In the genomic region with DNA sequence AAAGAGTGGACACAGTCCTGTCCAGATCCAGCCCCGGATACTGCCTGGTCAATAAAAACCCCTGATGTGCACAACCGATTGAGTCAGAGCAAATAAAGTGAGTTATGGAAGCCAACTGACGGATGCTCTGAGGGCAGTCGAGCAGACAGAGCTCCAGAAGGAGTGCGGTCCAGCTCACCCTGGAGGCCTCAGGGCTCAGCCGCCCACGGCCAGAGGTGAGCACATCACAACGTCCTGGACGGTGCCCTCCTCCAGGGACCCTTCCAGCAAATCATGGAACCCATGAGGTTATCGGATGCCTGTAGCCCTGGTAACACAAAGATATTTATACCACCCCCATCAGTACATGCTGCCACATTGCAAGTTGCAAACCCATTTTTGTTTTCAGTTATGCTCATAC, we compare ENCODE assay signal across 20 cellular contexts. TPM values are rescaled to one million over a fixed set of nuclear protein-coding genes. Genes with fewer than 3 reads are reported as not detected.
A peak's percentile ranks its signal among the peaks of the same experiment; 100 is the strongest.
DNase-seq lines count a peak whose midpoint lies in the region; ATAC-seq, FAIRE-seq and TF ChIP-seq lines count a peak whose summit lies in the region.
"Had no signal": no experiment of that assay in that cellular context is flagged by ENCODE, and none has a peak within 500 bp of the region (broad histone marks: within the 10 kb centered on the region; RNA-seq: fewer than 3 reads in every experiment).

No MANE protein-coding gene starts in this region.

- H3K9me3 ChIP-seq in left ventricle myocardium inferior (replicated peaks) = peaks cover 32% of the 10 kb centered on the region
- no peaks in the 10 kb centered on the region for H3K9me3 ChIP-seq in osteoblast (ENCODE audit: low read depth, low read length)
- H3K9me3 ChIP-seq in sigmoid colon = no peaks in the 10 kb centered on the region
- H3K9me3 ChIP-seq: A549, Caco-2 had no signal

- ATAC-seq in left ventricle myocardium superior = no peak
- ATAC-seq: A549 had no signal

- no peak overlapping the region for H3K4me2 ChIP-seq in osteoblast (ENCODE audit: insufficient read depth, low read length)
- H3K4me2 ChIP-seq: A549 had no signal

- H3K79me2 ChIP-seq in osteoblast (ENCODE audit: insufficient read depth, low read length) = no peaks in the 10 kb centered on the region

- no peak for TF ChIP-seq EP300 in sigmoid colon (IDR thresholded peaks at IDR 0.05)

- DNase-seq in left ventricle myocardium superior (peak; percentile 2), left ventricle myocardium inferior (no peak), osteoblast (ENCODE audit: insufficient read length, low spot score, missing footprints) (peak; percentile 56), sigmoid colon (peak; percentile 38), NCI-H2081 treated with DMSO at 0.1 percent for 48 hours (lab: John Stamatoyannopoulos, UW) (no peak), HCEC 1CT (no peak), GM12892 (ENCODE audit: insufficient read length) (no peak)
- DNase-seq: AML-193; Caco-2; CD4-positive, alpha-beta T cell; GOT3; H9 had no signal

- H2AFZ ChIP-seq in osteoblast (ENCODE audit: low read length) = no peak overlapping the region

- H4K20me1 ChIP-seq in osteoblast (ENCODE audit: insufficient read depth, low read length) = no peaks in the 10 kb centered on the region

- H3K36me3 ChIP-seq in left ventricle myocardium inferior (no peaks in the 10 kb centered on the region), osteoblast (ENCODE audit: insufficient read depth, low read length) (no peaks in the 10 kb centered on the region), sigmoid colon (no peaks in the 10 kb centered on the region)

- no peak overlapping the region for H3K27ac ChIP-seq in left ventricle myocardium inferior (replicated peaks)
- no peak overlapping the region for H3K27ac ChIP-seq in osteoblast (ENCODE audit: low read depth, low read length)
- no peak overlapping the region for H3K27ac ChIP-seq in sigmoid colon
- H3K27ac ChIP-seq: 22Rv1, A549, C4-2B, HL-60 had no signal

- WGBS in sigmoid colon, 2 donors = 89 to 93% methylated on average over 10 of the region's 10 CpGs

- intact Hi-C loops in left ventricle myocardium superior (cut with micrococcal nuclease) (no loop called here), left ventricle myocardium inferior (cut with micrococcal nuclease) (no loop called here), sigmoid colon (cut with DNase I) (no loop called here)

- H3K27me3 ChIP-seq in left ventricle myocardium inferior (ENCODE audit: low read depth) (peaks cover 38% of the 10 kb centered on the region), osteoblast (ENCODE audit: insufficient read depth, low read length) (no peaks in the 10 kb centered on the region), sigmoid colon (no peaks in the 10 kb centered on the region)

- TF ChIP-seq CTCF in left ventricle myocardium inferior (IDR thresholded peaks at IDR 0.05; ENCODE audit: borderline replicate concordance) (no peak), osteoblast (IDR thresholded peaks at IDR 0.05; ENCODE audit: extremely low read depth, low read depth, low read length) (no peak), sigmoid colon (IDR thresholded peaks at IDR 0.05) (no peak)

- TF ChIP-seq POLR2A in sigmoid colon (IDR thresholded peaks at IDR 0.05) (no peak), GM12892 (IDR thresholded peaks at IDR 0.05; ENCODE audit: low read depth, low read length) (no peak)

- FAIRE-seq in GM12892 (lab: Jason Lieb, UNC) = no peak
- FAIRE-seq: A549, D721Med, G401.6 had no signal

- no peaks in the 10 kb centered on the region for H3K4me1 ChIP-seq in left ventricle myocardium inferior
- no peaks in the 10 kb centered on the region for H3K4me1 ChIP-seq in osteoblast (ENCODE audit: insufficient read depth, low read length)
- H3K4me1 ChIP-seq in sigmoid colon = no peaks in the 10 kb centered on the region
- H3K4me1 ChIP-seq: A549, Caco-2 had no signal

- H3K4me3 ChIP-seq in left ventricle myocardium inferior (no peak overlapping the region), osteoblast (ENCODE audit: insufficient read depth, low read length) (no peak overlapping the region), sigmoid colon (no peak overlapping the region)
- H3K4me3 ChIP-seq: A549 had no signal

RNA-seq across cellular contexts. Expression of gene SMOC2, which starts 44.0 kb away (rescaled TPM):
- total RNA-seq in left ventricle myocardium superior (18.7 TPM), left ventricle myocardium inferior (14.4 TPM), osteoblast (0.36 and 10.6 TPM in 2 replicates), sigmoid colon (100 to 1,000 TPM in 1 of 4 donors, 10 to 100 TPM in 3; 23.9 to 130 (median 52.9) TPM)
- 10 to 100 TPM in 1 of 3 donors, 1 to 10 TPM in 2; 4.2 to 33.5 (median 6.2) TPM for polyA plus RNA-seq in sigmoid colon
- not detected for polyA plus RNA-seq in GM12892 (2012; ENCODE audit: missing spikeins)
- total RNA-seq: CD4-positive, alpha-beta T cell; HT1080 had no signal
- polyA plus RNA-seq: A549, BJ had no signal

Comparison
In these comparisons a context has a peak if more than half of its experiments do, and no peak if none do; other contexts are left out.
1. DNase-seq: peak in left ventricle myocardium superior (single experiment), osteoblast (single experiment) and sigmoid colon (single experiment); none in left ventricle myocardium inferior (single experiment), NCI-H2081 treated with DMSO at 0.1 percent for 48 hours (single experiment), HCEC 1CT (single experiment) and GM12892 (single experiment).